ENCODE assay signal across 8 cellular contexts in the genomic region with DNA sequence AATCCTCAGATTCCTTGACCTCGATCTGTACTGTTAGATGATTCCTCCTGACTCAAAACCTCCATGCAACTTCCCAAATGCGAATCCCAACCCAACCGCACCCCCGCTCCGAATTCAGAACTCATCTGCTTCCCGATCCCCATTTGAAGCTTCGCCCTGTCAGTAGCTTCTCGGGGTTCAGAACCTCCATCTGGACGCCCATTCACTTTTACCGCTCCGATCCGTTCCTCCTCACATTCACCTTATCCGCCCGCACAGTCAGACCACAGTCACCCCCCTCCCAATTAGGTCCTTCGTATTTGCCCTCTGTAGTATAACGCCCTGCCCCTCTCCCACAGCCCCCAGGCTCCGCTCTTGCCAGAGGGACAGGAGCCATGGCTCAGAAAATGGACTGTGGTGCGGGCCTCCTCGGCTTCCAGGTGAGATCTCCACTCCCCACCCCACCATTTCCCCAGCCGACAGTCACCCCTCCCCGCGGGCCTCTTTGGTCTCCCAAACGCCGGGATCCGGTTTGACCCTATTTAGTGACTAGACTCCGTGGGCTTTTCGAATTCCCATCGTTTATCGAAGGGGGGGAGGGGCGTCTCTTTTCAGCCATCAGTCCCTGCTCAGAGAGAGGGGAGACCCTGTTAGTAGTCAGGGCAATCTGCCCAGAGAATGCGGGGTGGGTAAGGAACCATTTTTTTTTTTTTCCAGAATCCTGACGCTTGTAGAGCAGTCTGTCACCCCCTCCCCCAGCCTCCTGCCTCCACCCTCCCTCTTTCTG. TPM values are rescaled to one million over a fixed set of nuclear protein-coding genes. Genes with fewer than 3 reads are reported as not detected.
DNase-seq lines count a peak whose midpoint lies in the region; ATAC-seq lines count a peak whose summit lies in the region.

No MANE protein-coding gene starts in this region.

- H3K36me3 Mint-ChIP-seq in activated naive CD8-positive, alpha-beta T cell treated with anti-CD3 and anti-CD28 coated beads, Interleukin-2, amount 50 U/mL, for 24 hours (ENCODE audit: low read depth) = peaks cover 15% of the 10 kb centered on the region

- no peak for ATAC-seq in activated naive CD8-positive, alpha-beta T cell treated with anti-CD3 and anti-CD28 coated beads, Interleukin-2, amount 50 U/mL, for 24 hours
- ATAC-seq in left ventricle myocardium superior (peak; percentile 8), GM18858 (IDR thresholded peaks at IDR 0.05; ENCODE audit: unreplicated experiment) (no peak), GM21723 (IDR thresholded peaks at IDR 0.05; ENCODE audit: unreplicated experiment) (no peak)

- H3K4me1 Mint-ChIP-seq in activated naive CD8-positive, alpha-beta T cell treated with anti-CD3 and anti-CD28 coated beads, Interleukin-2, amount 50 U/mL, for 24 hours = peaks cover 23% of the 10 kb centered on the region

- H3K27me3 Mint-ChIP-seq in activated naive CD8-positive, alpha-beta T cell treated with anti-CD3 and anti-CD28 coated beads, Interleukin-2, amount 50 U/mL, for 24 hours = no peaks in the 10 kb centered on the region

- H3K9me3 ChIP-seq in ES-I3 (ENCODE audit: control insufficient read depth, insufficient read depth, low read length) = no peaks in the 10 kb centered on the region

- peak overlapping the region; percentile 92 for H3K4me3 Mint-ChIP-seq in activated naive CD8-positive, alpha-beta T cell treated with anti-CD3 and anti-CD28 coated beads, Interleukin-2, amount 50 U/mL, for 24 hours

- H3K36me3 ChIP-seq in ES-I3 (ENCODE audit: insufficient read depth, low read length) (peaks cover 11% of the 10 kb centered on the region; the same call in 1 of the 2 replicates), rectal smooth muscle tissue (ENCODE audit: control insufficient read depth, insufficient read depth, low read length) (peaks cover 3% of the 10 kb centered on the region)

- H3K27ac Mint-ChIP-seq in activated naive CD8-positive, alpha-beta T cell treated with anti-CD3 and anti-CD28 coated beads, Interleukin-2, amount 50 U/mL, for 24 hours = peak overlapping the region; percentile 92

- H3K9me3 Mint-ChIP-seq in activated naive CD8-positive, alpha-beta T cell treated with anti-CD3 and anti-CD28 coated beads, Interleukin-2, amount 50 U/mL, for 24 hours = no peaks in the 10 kb centered on the region

- DNase-seq in NCI-H1694 (lab: John Stamatoyannopoulos, UW) = peak; percentile 75
- DNase-seq in activated naive CD8-positive, alpha-beta T cell treated with anti-CD3 and anti-CD28 coated beads, Interleukin-2, amount 50 U/mL, for 24 hours = peak; percentile 15
- peak; percentile 22 for DNase-seq in left ventricle myocardium superior
- no peak for DNase-seq in activated effector memory CD4-positive, alpha-beta T cell treated with anti-CD3 and anti-CD28 coated beads, Interleukin-2, amount 50 U/mL, for 16 hours

- H3K4me1 ChIP-seq in ES-I3 (ENCODE audit: insufficient read depth, low read length) (0 out of 2 replicates have a peak, but pooled peaks cover 3% of the 10 kb centered on the region), rectal smooth muscle tissue (ENCODE audit: control insufficient read depth, insufficient read depth, low read length) (peaks cover 6% of the 10 kb centered on the region)

- intact Hi-C loops in left ventricle myocardium superior (cut with micrococcal nuclease) = no loop called here

- H3K27ac ChIP-seq in rectal smooth muscle tissue (ENCODE audit: low read depth, low read length) = peak overlapping the region; percentile 65

- peak overlapping the region; percentile 65 for H3K4me3 ChIP-seq in rectal smooth muscle tissue (ENCODE audit: low read length)

- H3K9ac ChIP-seq in ES-I3 (ENCODE audit: low read depth, low read length) = peak overlapping the region; percentile 96
- no peak overlapping the region for H3K9ac ChIP-seq in rectal smooth muscle tissue (ENCODE audit: low read length)

- H3K27me3 ChIP-seq in rectal smooth muscle tissue (ENCODE audit: control insufficient read depth, insufficient read depth, low read length) = peaks cover 2% of the 10 kb centered on the region

RNA-seq across cellular contexts. Expression of a gene that starts 0.7 kb away (rescaled TPM):
- 68.3 TPM for total RNA-seq in left ventricle myocardium superior
